Comparison of ENCODE assay signal across 8 cellular contexts in genomic region chr14:46490150-46490769, GRCh38.
A peak's percentile ranks its signal among the peaks of the same experiment; 100 is the strongest.
DNase-seq lines count a peak whose midpoint lies in the region; ATAC-seq and TF ChIP-seq lines count a peak whose summit lies in the region.

No MANE protein-coding gene starts in this region.

- in situ Hi-C loops in mammary epithelial cell (cut with MboI; ENCODE audit: low sequenced_read_pairs in 2 of 2) = no loop called here

- ATAC-seq in HG02973 (IDR thresholded peaks at IDR 0.05; ENCODE audit: unreplicated experiment) = peak; percentile 98

- TF ChIP-seq RAD21 in liver (IDR thresholded peaks at IDR 0.05) = peak; percentile 34 to 74

- H3K27me3 ChIP-seq in mammary epithelial cell (ENCODE audit: insufficient read depth, low read length) (no peaks in the 10 kb centered on the region), liver (ENCODE audit: control insufficient read depth in 4 of 4, insufficient read depth in 4 of 4, low read length in 3 of 4) (no peaks in the 10 kb centered on the region)

- H3K4me2 ChIP-seq in mammary epithelial cell (ENCODE audit: insufficient read depth, low read depth, low read length) = no peak overlapping the region

- no peaks in the 10 kb centered on the region for H3K4me1 ChIP-seq in mammary epithelial cell (ENCODE audit: insufficient read depth, low read length)
- H3K4me1 ChIP-seq in liver (ENCODE audit: control insufficient read depth in 4 of 4, insufficient read depth in 4 of 4, low read length in 3 of 4) = peaks cover 0 to 30% (median 18%) of the 10 kb centered on the region in 4 donors

- BruUV-seq in MCF 10A (replicated peaks; lab: Mats Ljungman, UMichigan) (no TSS peak), mammary epithelial cell (replicated peaks; lab: Mats Ljungman, UMichigan) (no TSS peak)

- no peak overlapping the region for H3K4me3 ChIP-seq in mammary epithelial cell (replicated peaks in 1 of 3; ENCODE audit: insufficient read depth in 1 of 3, low read depth in 2 of 3, low read length in 3 of 3)
- no peak overlapping the region for H3K4me3 ChIP-seq in liver (ENCODE audit: low read depth in 1 of 3, low read length in 3 of 3)

- CTCF ChIA-PET in MCF 10A (lab: Yijun Ruan, JAX) = interaction anchor here (1.1 to 1.8 kb wide), 3 partner anchors 10 to 21 kb away, joined by 3 to 4 read pairs (median 3); no protein-coding TSS in a partner anchor
- CTCF ChIA-PET in mammary epithelial cell (lab: Charles Lee; ENCODE audit: low non-redundant PET) = no interaction called here

- DNase-seq in MCF 10A (ENCODE audit: unreplicated experiment) (peak; percentile 44), mammary epithelial cell (no peak), NOMO-1 treated with dmso at 0.1 percent for 144 hours (lab: John Stamatoyannopoulos, UW; ENCODE audit: unreplicated experiment) (peak; percentile 44), substantia nigra (lab: John Stamatoyannopoulos, UW) (no peak)
- DNase-seq in activated naive CD4-positive, alpha-beta T cell treated with anti-CD3 and anti-CD28 coated beads, Interleukin-2, amount 50 U/mL, for 16 hours = no peak
- DNase-seq in activated CD8-positive, alpha-beta memory T cell treated with anti-CD3 and anti-CD28 coated beads, Interleukin-2, amount 50 U/mL, for 48 hours = no peak

- H3K9me3 ChIP-seq in mammary epithelial cell (replicated peaks; ENCODE audit: insufficient read depth, low read length) (peaks cover 11% of the 10 kb centered on the region), liver (ENCODE audit: control insufficient read depth in 4 of 4, low read length in 3 of 4) (no peaks in the 10 kb centered on the region)

- H3K27me3 Mint-ChIP-seq in MCF 10A (ENCODE audit: insufficient read depth, unreplicated experiment) = peaks cover 63% of the 10 kb centered on the region

- POLR2A ChIA-PET in MCF 10A (lab: Yijun Ruan, JAX) = no interaction called here

- H3K27ac Mint-ChIP-seq in MCF 10A (ENCODE audit: low read depth, unreplicated experiment) = no peak overlapping the region

- no peaks in the 10 kb centered on the region for H3K79me2 ChIP-seq in mammary epithelial cell (ENCODE audit: insufficient read depth, low read length)

- no peak overlapping the region for H2AFZ ChIP-seq in mammary epithelial cell (ENCODE audit: low read depth, low read length)

- intact Hi-C loops in MCF 10A (cut with micrococcal nuclease) (loop anchor here (5.0 kb wide), 1 partner anchor 552 kb away; no protein-coding TSS in a partner anchor), mammary epithelial cell (cut with micrococcal nuclease) (no loop called here)

- H3K4me3 Mint-ChIP-seq in MCF 10A (ENCODE audit: unreplicated experiment) = no peak overlapping the region

- no peaks in the 10 kb centered on the region for H3K36me3 Mint-ChIP-seq in MCF 10A (ENCODE audit: insufficient read depth, unreplicated experiment)

- no peaks in the 10 kb centered on the region for H3K9me3 Mint-ChIP-seq in MCF 10A (ENCODE audit: unreplicated experiment)

- H3K36me3 ChIP-seq in mammary epithelial cell (ENCODE audit: insufficient read depth, low read length) = no peaks in the 10 kb centered on the region
- H3K36me3 ChIP-seq in liver (ENCODE audit: control insufficient read depth in 4 of 4, insufficient read depth in 3 of 4, low read depth in 1 of 4, low read length in 3 of 4) = no peaks in the 10 kb centered on the region

- dilution Hi-C loops in mammary epithelial cell (cut with HindIII; ENCODE audit: low sequenced_read_pairs) = no loop called here

- H3K9ac ChIP-seq in mammary epithelial cell (ENCODE audit: insufficient read depth, low read length) (no peak overlapping the region), liver (ENCODE audit: low read depth in 1 of 2, low read length in 2 of 2) (no peak overlapping the region)

- peak; percentile 19 for TF ChIP-seq CTCF in MCF 10A (IDR thresholded peaks at IDR 0.05; ENCODE audit: unreplicated experiment)
- TF ChIP-seq CTCF in mammary epithelial cell (conservative IDR thresholded peaks at IDR 0.05 in 1 of 2, IDR thresholded peaks at IDR 0.05 in 1 of 2; ENCODE audit: extremely low read depth in 1 of 2, insufficient read depth in 1 of 2, low read depth in 1 of 2, low read length in 2 of 2) = peak in 1 of 2 donors; percentile 4
- no peak for TF ChIP-seq CTCF in liver (IDR thresholded peaks at IDR 0.05; ENCODE audit: low read depth, low read length, missing input control)

- H4K20me1 ChIP-seq in mammary epithelial cell (ENCODE audit: insufficient read depth, low read length) = no peaks in the 10 kb centered on the region

- WGBS in mammary epithelial cell (ENCODE audit: low coverage, missing lambda C conversion rate) = 50% methylated on average over 2 of the region's 2 CpGs
- WGBS in liver = 38% methylated on average over 2 of the region's 2 CpGs

- no peaks in the 10 kb centered on the region for H3K4me1 Mint-ChIP-seq in MCF 10A (ENCODE audit: insufficient read depth, unreplicated experiment)

- H3K27ac ChIP-seq in mammary epithelial cell (ENCODE audit: insufficient read depth, low read depth, low read length) (no peak overlapping the region), liver (ENCODE audit: low read depth in 1 of 2, low read length in 2 of 2) (peak overlapping the region in 1 of 2 donors; percentile 3), substantia nigra (ENCODE audit: low read depth, low read length, poor library complexity, severe bottlenecking) (no peak overlapping the region)

TF ChIP-seq in liver, 16 proteins besides CTCF, POLR2A, EP300 and RAD21:
- TF ChIP-seq TAF1 (conservative IDR thresholded peaks at IDR 0.05) = no peak
- peak in 1 of 2 donors; percentile 15 for TF ChIP-seq RXRA (IDR thresholded peaks at IDR 0.05)
- TF ChIP-seq HNF4A (conservative IDR thresholded peaks at IDR 0.05) = no peak
- no peak for TF ChIP-seq YY1 (IDR thresholded peaks at IDR 0.05)
- TF ChIP-seq SP1 (IDR thresholded peaks at IDR 0.05) = no peak
- no peak for TF ChIP-seq FOXA2 (IDR thresholded peaks at IDR 0.05)

Comparison
In these comparisons a context has a peak if more than half of its experiments do, and no peak if none do; other contexts are left out.
1. DNase-seq: peak in MCF 10A (single experiment) and NOMO-1 treated with dmso at 0.1 percent for 144 hours (single experiment); none in mammary epithelial cell (single experiment), activated naive CD4-positive, alpha-beta T cell treated with anti-CD3 and anti-CD28 coated beads, Interleukin-2, amount 50 U/mL, for 16 hours (single experiment), activated CD8-positive, alpha-beta memory T cell treated with anti-CD3 and anti-CD28 coated beads, Interleukin-2, amount 50 U/mL, for 48 hours (single experiment) and substantia nigra (0 of 49).